Comparison of ENCODE assay signal across 1 cellular context in genomic region chr16:79064259-79064658, GRCh38.
TF ChIP-seq lines count a peak whose summit lies in the region.

No MANE protein-coding gene starts in this region.

TF ChIP-seq in K562, 482 proteins besides CTCF, POLR2A, EP300 and RAD21 (continued from another document):
- TF ChIP-seq NFXL1 (CRISPR knock-in tag; IDR thresholded peaks at IDR 0.05) = no peak
- no peak for TF ChIP-seq ZNF707 (CRISPR knock-in tag; conservative IDR thresholded peaks at IDR 0.05)
- peak; percentile 96 for TF ChIP-seq C11orf30 (IDR thresholded peaks at IDR 0.05; ENCODE audit: low read depth)
- TF ChIP-seq EZH2 (IDR thresholded peaks at IDR 0.05; ENCODE audit: borderline replicate concordance, low read depth, low read length) = no peak
- no peak for TF ChIP-seq CREB3 (tag; conservative IDR thresholded peaks at IDR 0.05; ENCODE audit: low read depth)
- TF ChIP-seq BRCA1 (IDR thresholded peaks at IDR 0.05) = no peak
- no peak for TF ChIP-seq BRCA1 (CRISPR knock-in tag; IDR thresholded peaks at IDR 0.05)
- TF ChIP-seq ZNF511 (CRISPR knock-in tag; IDR thresholded peaks at IDR 0.05) = no peak
- TF ChIP-seq RBM25 (IDR thresholded peaks at IDR 0.05; ENCODE audit: low read depth, low read length, severe bottlenecking) = no peak
- 0 out of 2 replicates have a peak, but pooled peaks have one; percentile 15 for TF ChIP-seq NFE2 (IDR thresholded peaks at IDR 0.05; ENCODE audit: low read depth)
- TF ChIP-seq, protein P1, sequence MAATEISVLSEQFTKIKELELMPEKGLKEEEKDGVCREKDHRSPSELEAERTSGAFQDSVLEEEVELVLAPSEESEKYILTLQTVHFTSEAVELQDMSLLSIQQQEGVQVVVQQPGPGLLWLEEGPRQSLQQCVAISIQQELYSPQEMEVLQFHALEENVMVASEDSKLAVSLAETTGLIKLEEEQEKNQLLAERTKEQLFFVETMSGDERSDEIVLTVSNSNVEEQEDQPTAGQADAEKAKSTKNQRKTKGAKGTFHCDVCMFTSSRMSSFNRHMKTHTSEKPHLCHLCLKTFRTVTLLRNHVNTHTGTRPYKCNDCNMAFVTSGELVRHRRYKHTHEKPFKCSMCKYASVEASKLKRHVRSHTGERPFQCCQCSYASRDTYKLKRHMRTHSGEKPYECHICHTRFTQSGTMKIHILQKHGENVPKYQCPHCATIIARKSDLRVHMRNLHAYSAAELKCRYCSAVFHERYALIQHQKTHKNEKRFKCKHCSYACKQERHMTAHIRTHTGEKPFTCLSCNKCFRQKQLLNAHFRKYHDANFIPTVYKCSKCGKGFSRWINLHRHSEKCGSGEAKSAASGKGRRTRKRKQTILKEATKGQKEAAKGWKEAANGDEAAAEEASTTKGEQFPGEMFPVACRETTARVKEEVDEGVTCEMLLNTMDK (IDR thresholded peaks at IDR 0.05; ENCODE audit: borderline replicate concordance, insufficient read depth, low read depth, low read length, poor library complexity, severe bottlenecking) = no peak
- no peak for TF ChIP-seq RERE (CRISPR knock-in tag; IDR thresholded peaks at IDR 0.05; ENCODE audit: borderline replicate concordance)
- TF ChIP-seq SMC3 (conservative IDR thresholded peaks at IDR 0.05; ENCODE audit: insufficient read depth, low read depth, low read length) = no peak
- no peak for TF ChIP-seq ATF7 (IDR thresholded peaks at IDR 0.05)
- no peak for TF ChIP-seq SAFB (IDR thresholded peaks at IDR 0.05; ENCODE audit: borderline replicate concordance, low read depth, low read length)
- no peak for TF ChIP-seq FOXJ3 (CRISPR knock-in tag; IDR thresholded peaks at IDR 0.05)
- no peak for TF ChIP-seq MYC (IDR thresholded peaks at IDR 0.05; ENCODE audit: low read depth, low read length)
- TF ChIP-seq MYC (CRISPR knock-in tag; IDR thresholded peaks at IDR 0.05; ENCODE audit: borderline replicate concordance, low read depth) = no peak
- no peak for TF ChIP-seq SRF (CRISPR knock-in tag; IDR thresholded peaks at IDR 0.05)
- no peak for TF ChIP-seq NR2C1 (IDR thresholded peaks at IDR 0.05)
- TF ChIP-seq NR2C1 (tag; IDR thresholded peaks at IDR 0.05) = no peak
- TF ChIP-seq RBBP5 (IDR thresholded peaks at IDR 0.05; ENCODE audit: borderline replicate concordance, insufficient read depth, low read length, poor library complexity, severe bottlenecking) = no peak
- TF ChIP-seq MAFF (IDR thresholded peaks at IDR 0.05; ENCODE audit: low read length) = peak; percentile 100
- no peak for TF ChIP-seq MTF1 (CRISPR knock-in tag; IDR thresholded peaks at IDR 0.05; ENCODE audit: borderline replicate concordance)
- no peak for TF ChIP-seq TEAD1 (CRISPR knock-in tag; IDR thresholded peaks at IDR 0.05)
- TF ChIP-seq NCOA4 (IDR thresholded peaks at IDR 0.05; ENCODE audit: partially characterized antibody) = no peak
- peak; percentile 98 for TF ChIP-seq ZNF316 (IDR thresholded peaks at IDR 0.05)
- TF ChIP-seq MAFG (tag; conservative IDR thresholded peaks at IDR 0.05) = peak; percentile 97
- TF ChIP-seq KLF13 (tag; IDR thresholded peaks at IDR 0.05; ENCODE audit: borderline replicate concordance, low read depth) = no peak
- no peak for TF ChIP-seq ZNF354B (CRISPR knock-in tag; IDR thresholded peaks at IDR 0.05)
- TF ChIP-seq ZFP36 (IDR thresholded peaks at IDR 0.05; ENCODE audit: low read depth, low read length, partially characterized antibody) = no peak
- no peak for TF ChIP-seq RBM15 (IDR thresholded peaks at IDR 0.05; ENCODE audit: insufficient read depth, low read length)
